1 cellular context compared by ENCODE assay signal in genomic region chr22:31295413-31295812, GRCh38.
TF ChIP-seq lines count a peak whose summit lies in the region.

No MANE protein-coding gene starts in this region.

TF ChIP-seq in IMR-90, 13 proteins besides CTCF, POLR2A, EP300 and RAD21 (continued from another document):
- no peak for TF ChIP-seq MXI1 (IDR thresholded peaks at IDR 0.05; ENCODE audit: borderline replicate concordance, low read depth, low read length)
- no peak for TF ChIP-seq NFE2L2 (IDR thresholded peaks at IDR 0.05; ENCODE audit: low read depth, low read length)
- no peak for TF ChIP-seq CEBPB (IDR thresholded peaks at IDR 0.05; ENCODE audit: low read depth, low read length)
- no peak for TF ChIP-seq ELK1 (IDR thresholded peaks at IDR 0.05; ENCODE audit: borderline replicate concordance, low read depth, low read length)
- no peak for TF ChIP-seq RFX5 (IDR thresholded peaks at IDR 0.05; ENCODE audit: low read depth, low read length)
- no peak for TF ChIP-seq MAFK (IDR thresholded peaks at IDR 0.05; ENCODE audit: low read depth, low read length)
